1 cellular context compared by ENCODE assay signal in genomic region chr22:22893077-22893805, GRCh38.
TF ChIP-seq lines count a peak whose summit lies in the region.

No MANE protein-coding gene starts in this region.

TF ChIP-seq in GM23338, 12 proteins besides CTCF, POLR2A, EP300 and RAD21 (continued from another document):
- TF ChIP-seq ZNF462 (CRISPR knock-in tag; IDR thresholded peaks at IDR 0.05): no peak
- no peak for TF ChIP-seq EZH2phosphoT487 (IDR thresholded peaks at IDR 0.05; ENCODE audit: unreplicated experiment)
- no peak for TF ChIP-seq EZH2 (IDR thresholded peaks at IDR 0.05; ENCODE audit: low read depth, unreplicated experiment)
- TF ChIP-seq ZNF331 (CRISPR knock-in tag; IDR thresholded peaks at IDR 0.05; ENCODE audit: low read depth): no peak
